31 cellular contexts compared by ENCODE assay signal in the genomic region with DNA sequence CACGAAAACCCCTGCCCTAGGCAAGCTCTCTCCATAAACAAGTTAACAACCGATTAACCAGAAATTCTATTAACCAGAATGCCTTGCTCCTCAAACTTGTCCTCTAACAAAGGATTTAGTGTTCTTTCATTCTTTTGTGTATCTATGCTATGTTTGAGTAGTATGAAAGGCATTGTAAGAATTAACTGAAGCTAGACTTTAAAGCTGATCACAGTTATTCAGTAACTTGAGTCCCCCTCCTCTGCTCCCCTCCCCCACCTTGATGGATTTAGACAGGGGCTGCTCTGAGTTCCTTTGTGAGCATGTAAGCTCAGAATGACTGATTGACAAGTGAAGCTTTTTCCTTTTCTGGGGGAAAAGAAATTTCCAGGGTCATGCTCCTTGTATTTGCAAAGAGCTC.
A peak's percentile ranks its signal among the peaks of the same experiment; 100 is the strongest.
DNase-seq lines count a peak whose midpoint lies in the region; TF ChIP-seq lines count a peak whose summit lies in the region.
"Had no signal": no experiment of that assay in that cellular context is flagged by ENCODE, and none has a peak within 500 bp of the region (broad histone marks: within the 10 kb centered on the region; RNA-seq: fewer than 3 reads in every experiment).

No MANE protein-coding gene starts in this region.

- peak overlapping the region; percentile 4 for H3K4me3 Mint-ChIP-seq in neural progenitor cell
- no peak overlapping the region for H3K4me3 Mint-ChIP-seq in CD4-positive, alpha-beta memory T cell
- H3K4me3 Mint-ChIP-seq in HFFc6: no peak overlapping the region
- H3K4me3 Mint-ChIP-seq: activated CD8-positive, alpha-beta T cell treated with anti-CD3 and anti-CD28 coated beads for 36 hours; activated naive CD4-positive, alpha-beta T cell treated with anti-CD3 and anti-CD28 coated beads, Interleukin-2, amount 10 ng/mL, durations not matched to agents 7 days and 5 days; CD4-positive, CD25-positive, alpha-beta regulatory T cell; naive B cell; stimulated activated naive CD8-positive, alpha-beta T cell treated with anti-CD3 and anti-CD28 coated beads, Interleukin-15, Interleukin-2, amounts not matched to agents 100 ng/mL and 50 ng/mL, for 24 hours had no signal

- H3K27ac ChIP-seq in neural progenitor cell: peak overlapping the region; percentile 50
- no peak overlapping the region for H3K27ac ChIP-seq in CD4-positive, alpha-beta memory T cell (ENCODE audit: low read depth, low read length)
- H3K27ac ChIP-seq: adrenal gland, gastrocnemius medialis, ovary, thoracic aorta, uterus had no signal

- H3K36me3 ChIP-seq in neural progenitor cell: no peaks in the 10 kb centered on the region
- no peaks in the 10 kb centered on the region for H3K36me3 ChIP-seq in CD4-positive, alpha-beta memory T cell (ENCODE audit: insufficient read depth, low read length)
- H3K36me3 ChIP-seq: adrenal gland, gastrocnemius medialis, ovary, thoracic aorta, uterus had no signal

- no peaks in the 10 kb centered on the region for H3K79me2 ChIP-seq in neural progenitor cell (ENCODE audit: low read depth)

- DNase-seq in ELF-1 (ENCODE audit: low read depth, low spot score) (peak; percentile 42), RPMI7951 (ENCODE audit: low read depth) (peak; percentile 28), iPS-NIHi11 (ENCODE audit: low spot score) (peak; percentile 26), neural progenitor cell (ENCODE audit: low spot score) (peak; percentile 91), NCI-H2196 treated with DMSO at 0.1 percent for 48 hours (lab: John Stamatoyannopoulos, UW; ENCODE audit: unreplicated experiment) (no peak), germinal center (ENCODE audit: low spot score) (no peak), HFFc6 (no peak)
- DNase-seq in CD4-positive, alpha-beta memory T cell: no peak
- DNase-seq: activated CD8-positive, alpha-beta T cell treated with anti-CD3 and anti-CD28 coated beads for 36 hours; activated naive CD4-positive, alpha-beta T cell treated with anti-CD3 and anti-CD28 coated beads, Interleukin-2, amount 10 ng/mL, durations not matched to agents 7 days and 5 days; adrenal gland; AML-193; CD4-positive, CD25-positive, alpha-beta regulatory T cell; cerebellar nuclear complex; dermis blood vessel endothelial cell; gastrocnemius medialis; GOT3; hippocampal formation; midbrain; naive B cell; NCI-H1092 treated with DMSO at 0.1 percent for 48 hours; NCI-H1694 treated with DMSO at 0.1 percent for 48 hours; NCI-H510A treated with DMSO at 0.1 percent for 48 hours; ovary; PC-3; uterus had no signal

- no peaks in the 10 kb centered on the region for H4K20me1 ChIP-seq in neural progenitor cell (ENCODE audit: low read depth)

- H3K27me3 Mint-ChIP-seq in neural progenitor cell (ENCODE audit: insufficient read depth, low read depth) (peaks cover 4% of the 10 kb centered on the region), HFFc6 (ENCODE audit: insufficient read depth) (no peaks in the 10 kb centered on the region; the same call in 1 of the 2 replicates)
- H3K27me3 Mint-ChIP-seq in CD4-positive, alpha-beta memory T cell: no peaks in the 10 kb centered on the region
- H3K27me3 Mint-ChIP-seq: activated CD8-positive, alpha-beta T cell treated with anti-CD3 and anti-CD28 coated beads for 36 hours; activated naive CD4-positive, alpha-beta T cell treated with anti-CD3 and anti-CD28 coated beads, Interleukin-2, amount 10 ng/mL, durations not matched to agents 7 days and 5 days; CD4-positive, CD25-positive, alpha-beta regulatory T cell; naive B cell; stimulated activated naive CD8-positive, alpha-beta T cell treated with anti-CD3 and anti-CD28 coated beads, Interleukin-15, Interleukin-2, amounts not matched to agents 100 ng/mL and 50 ng/mL, for 24 hours had no signal

- POLR2A ChIA-PET in CD4-positive, alpha-beta memory T cell (lab: Charles Lee; ENCODE audit: partially characterized antibody): no interaction called here

- H3K36me3 Mint-ChIP-seq in neural progenitor cell: no peaks in the 10 kb centered on the region
- H3K36me3 Mint-ChIP-seq in CD4-positive, alpha-beta memory T cell: no peaks in the 10 kb centered on the region
- no peaks in the 10 kb centered on the region for H3K36me3 Mint-ChIP-seq in HFFc6 (ENCODE audit: low read depth)
- H3K36me3 Mint-ChIP-seq: activated naive CD4-positive, alpha-beta T cell treated with anti-CD3 and anti-CD28 coated beads, Interleukin-2, amount 10 ng/mL, durations not matched to agents 7 days and 5 days; brain; CD4-positive, CD25-positive, alpha-beta regulatory T cell; naive B cell had no signal

- no peak overlapping the region for H3K9ac ChIP-seq in neural progenitor cell

- intact Hi-C loops in CD4-positive, alpha-beta memory T cell (cut with micrococcal nuclease): no loop called here

- H3K4me1 Mint-ChIP-seq in neural progenitor cell: peaks cover 55% of the 10 kb centered on the region
- no peaks in the 10 kb centered on the region for H3K4me1 Mint-ChIP-seq in CD4-positive, alpha-beta memory T cell
- H3K4me1 Mint-ChIP-seq in HFFc6 (ENCODE audit: low read depth): no peaks in the 10 kb centered on the region
- H3K4me1 Mint-ChIP-seq: activated naive CD4-positive, alpha-beta T cell treated with anti-CD3 and anti-CD28 coated beads, Interleukin-2, amount 10 ng/mL, durations not matched to agents 7 days and 5 days; CD4-positive, CD25-positive, alpha-beta regulatory T cell had no signal

- H3K4me1 ChIP-seq in neural progenitor cell: peaks cover 59% of the 10 kb centered on the region
- no peaks in the 10 kb centered on the region for H3K4me1 ChIP-seq in CD4-positive, alpha-beta memory T cell (ENCODE audit: insufficient read depth, low read length)
- H3K4me1 ChIP-seq: adrenal gland, gastrocnemius medialis, uterus had no signal

- TF ChIP-seq CTCF in neural progenitor cell (IDR thresholded peaks at IDR 0.05): no peak
- no peak for TF ChIP-seq CTCF in HFFc6 (IDR thresholded peaks at IDR 0.05)

- H3F3A ChIP-seq in neural progenitor cell (ENCODE audit: low read depth): peaks cover 33% of the 10 kb centered on the region

- H3K9me3 ChIP-seq in neural progenitor cell (ENCODE audit: low read depth): no peaks in the 10 kb centered on the region
- no peaks in the 10 kb centered on the region for H3K9me3 ChIP-seq in CD4-positive, alpha-beta memory T cell (ENCODE audit: control insufficient read depth in 1 of 2, low read length in 2 of 2)
- H3K9me3 ChIP-seq: adrenal gland, gastrocnemius medialis, ovary, thoracic aorta, uterus had no signal

- H2AFZ ChIP-seq in neural progenitor cell (replicated peaks): no peak overlapping the region

- CTCF ChIA-PET in CD4-positive, alpha-beta memory T cell (lab: Charles Lee; ENCODE audit: partially characterized antibody): interaction anchor here (0.9 to 1.1 kb wide), 2 partner anchors 12 to 18 kb away, joined by 3 read pairs; no protein-coding TSS in a partner anchor

- peak overlapping the region; percentile 88 for H3K27ac Mint-ChIP-seq in neural progenitor cell
- H3K27ac Mint-ChIP-seq in CD4-positive, alpha-beta memory T cell: no peak overlapping the region
- no peak overlapping the region for H3K27ac Mint-ChIP-seq in HFFc6
- H3K27ac Mint-ChIP-seq: activated CD8-positive, alpha-beta T cell treated with anti-CD3 and anti-CD28 coated beads for 36 hours; activated naive CD4-positive, alpha-beta T cell treated with anti-CD3 and anti-CD28 coated beads, Interleukin-2, amount 10 ng/mL, durations not matched to agents 7 days and 5 days; CD4-positive, CD25-positive, alpha-beta regulatory T cell; naive B cell; stimulated activated naive CD8-positive, alpha-beta T cell treated with anti-CD3 and anti-CD28 coated beads, Interleukin-15, Interleukin-2, amounts not matched to agents 100 ng/mL and 50 ng/mL, for 24 hours had no signal

- H3K9me3 Mint-ChIP-seq in neural progenitor cell: peaks cover 3% of the 10 kb centered on the region
- H3K9me3 Mint-ChIP-seq in CD4-positive, alpha-beta memory T cell: peaks cover 0 to 4% (median 0%) of the 10 kb centered on the region in 8 donors
- H3K9me3 Mint-ChIP-seq in HFFc6: peaks cover 7% of the 10 kb centered on the region; the same call in 1 of the 2 replicates
- H3K9me3 Mint-ChIP-seq: activated CD8-positive, alpha-beta T cell treated with anti-CD3 and anti-CD28 coated beads for 36 hours; activated naive CD4-positive, alpha-beta T cell treated with anti-CD3 and anti-CD28 coated beads, Interleukin-2, amount 10 ng/mL, durations not matched to agents 7 days and 5 days; brain; CD4-positive, CD25-positive, alpha-beta regulatory T cell; stimulated activated naive CD8-positive, alpha-beta T cell treated with anti-CD3 and anti-CD28 coated beads, Interleukin-15, Interleukin-2, amounts not matched to agents 100 ng/mL and 50 ng/mL, for 24 hours had no signal

- peak overlapping the region; percentile 3 for H3K4me3 ChIP-seq in neural progenitor cell
- no peak overlapping the region for H3K4me3 ChIP-seq in CD4-positive, alpha-beta memory T cell (ENCODE audit: low read length in 2 of 2)
- H3K4me3 ChIP-seq: adrenal gland, gastrocnemius medialis, K562, ovary, smooth muscle cell, thoracic aorta, uterus had no signal

- H3K27me3 ChIP-seq in neural progenitor cell: no peaks in the 10 kb centered on the region
- no peaks in the 10 kb centered on the region for H3K27me3 ChIP-seq in CD4-positive, alpha-beta memory T cell (ENCODE audit: insufficient read depth, low read length)
- H3K27me3 ChIP-seq: adrenal gland, gastrocnemius medialis, ovary, uterus had no signal

- peak overlapping the region; percentile 69 for H3K4me2 ChIP-seq in neural progenitor cell
- H3K4me2 ChIP-seq: smooth muscle cell had no signal

Comparison
In these comparisons a context has a peak if more than half of its experiments do, and no peak if none do; other contexts are left out.
1. DNase-seq: peak in ELF-1 (single experiment), RPMI7951 (single experiment), iPS-NIHi11 (single experiment) and neural progenitor cell (single experiment); none in CD4-positive, alpha-beta memory T cell (0 of 5), NCI-H2196 treated with DMSO at 0.1 percent for 48 hours (single experiment), germinal center (single experiment) and HFFc6 (single experiment).